8 cellular contexts compared by ENCODE assay signal in the genomic region with DNA sequence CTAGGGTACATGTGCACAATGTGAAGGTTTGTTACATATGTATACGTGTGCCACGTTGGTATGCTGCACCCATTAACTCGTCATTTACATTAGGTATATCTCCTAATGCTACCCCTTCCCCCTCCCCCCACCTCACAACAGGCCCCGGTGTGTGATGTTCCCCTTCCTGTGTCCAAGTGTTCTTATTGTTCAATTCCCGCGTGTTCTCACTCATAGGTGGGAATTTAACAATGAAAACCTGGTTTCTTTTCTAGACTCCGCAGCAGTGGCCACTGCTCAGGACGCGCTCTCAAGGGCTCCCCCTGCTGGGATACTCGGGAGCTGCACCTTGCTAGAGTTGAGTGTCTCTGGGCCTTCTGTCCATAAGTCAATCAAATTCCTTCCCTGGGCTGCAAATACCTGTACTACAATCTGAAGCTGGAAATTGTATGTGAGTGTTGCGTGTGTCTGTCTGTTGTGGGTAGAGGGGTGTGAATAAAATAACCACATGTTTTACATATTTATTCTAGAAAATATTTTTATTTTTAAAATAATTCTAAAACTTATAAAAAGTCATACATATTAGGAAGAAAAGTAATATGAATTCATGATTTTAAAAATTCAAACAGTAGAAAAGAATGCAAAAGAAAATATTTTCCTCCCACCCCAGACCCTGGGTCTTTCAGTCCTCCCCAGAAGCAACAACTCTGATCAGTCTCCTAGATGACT. TPM values are rescaled to one million over a fixed set of nuclear protein-coding genes. Genes with fewer than 3 reads are reported as not detected.
DNase-seq lines count a peak whose midpoint lies in the region; ATAC-seq and TF ChIP-seq lines count a peak whose summit lies in the region.

No MANE protein-coding gene starts in this region.

- peaks cover 12% of the 10 kb centered on the region for H3F3A ChIP-seq in neural progenitor cell (ENCODE audit: low read depth)

- H4K20me1 ChIP-seq in neural progenitor cell (ENCODE audit: low read depth) = no peaks in the 10 kb centered on the region

- H3K27me3 Mint-ChIP-seq in neural progenitor cell (ENCODE audit: insufficient read depth, low read depth) = no peaks in the 10 kb centered on the region

- H3K4me1 Mint-ChIP-seq in neural progenitor cell = peaks cover 15% of the 10 kb centered on the region

- H2AFZ ChIP-seq in neural progenitor cell (replicated peaks) = no peak overlapping the region

- H3K4me3 ChIP-seq in neural progenitor cell (peak overlapping the region; percentile 21), stomach (peak overlapping the region; percentile 35 to 43 (median 42))

- H3K27ac Mint-ChIP-seq in neural progenitor cell = no peak overlapping the region

- TF ChIP-seq CTCF in GM12872 (IDR thresholded peaks at IDR 0.05; ENCODE audit: insufficient read depth, low read depth, low read length) = peak; percentile 94
- peak; percentile 98 for TF ChIP-seq CTCF in neural progenitor cell (IDR thresholded peaks at IDR 0.05)
- peak in 5 of 7 experiments; percentile 62 to 98 (median 95) for TF ChIP-seq CTCF in stomach (IDR thresholded peaks at IDR 0.05)

- peak overlapping the region; percentile 62 for H3K4me2 ChIP-seq in neural progenitor cell

- no peak overlapping the region for H3K9ac ChIP-seq in neural progenitor cell

- H3K27ac ChIP-seq in neural progenitor cell (no peak overlapping the region), stomach (no peak overlapping the region)

- H3K27me3 ChIP-seq in neural progenitor cell (no peaks in the 10 kb centered on the region), stomach (no peaks in the 10 kb centered on the region)

- H3K79me2 ChIP-seq in neural progenitor cell (ENCODE audit: low read depth) = no peaks in the 10 kb centered on the region

- H3K9me3 ChIP-seq in neural progenitor cell (ENCODE audit: low read depth) (no peaks in the 10 kb centered on the region), stomach (no peaks in the 10 kb centered on the region)

- TF ChIP-seq POLR2A in stomach (IDR thresholded peaks at IDR 0.05) = no peak

- ATAC-seq in GM21515 (IDR thresholded peaks at IDR 0.05; ENCODE audit: unreplicated experiment) = no peak

- peaks cover 3% of the 10 kb centered on the region for H3K4me1 ChIP-seq in neural progenitor cell
- peaks cover 0 to 8% (median 3%) of the 10 kb centered on the region in 4 donors for H3K4me1 ChIP-seq in stomach

- TF ChIP-seq EP300 in stomach (IDR thresholded peaks at IDR 0.05) = no peak

- H3K4me3 Mint-ChIP-seq in neural progenitor cell = peak overlapping the region; percentile 74

- 1 to 2% (median 2%) methylated on average over 11 of the region's 11 CpGs for WGBS in stomach, 5 donors

- DNase-seq in LHCN-M2 (ENCODE audit: low read depth) (peak; percentile 79), RPMI8226 (peak; percentile 87), fibroblast of the conjunctiva (ENCODE audit: low read depth) (peak; percentile 59), neural progenitor cell (ENCODE audit: low spot score) (peak; percentile 83), stomach (peak; percentile 92)
- peak; percentile 81 to 94 for DNase-seq in activated T-helper 1 cell treated with anti-CD3 and anti-CD28 coated beads, Interleukin-2, amount 50 U/mL, for 16 hours (ENCODE audit: low read depth in 1 of 2, low spot score in 1 of 2)

- H3K36me3 Mint-ChIP-seq in neural progenitor cell = no peaks in the 10 kb centered on the region

- intact Hi-C loops in stomach (cut with DNase I; ENCODE audit: low total_unique reads) = no loop called here

- no peaks in the 10 kb centered on the region for H3K36me3 ChIP-seq in neural progenitor cell
- no peaks in the 10 kb centered on the region for H3K36me3 ChIP-seq in stomach

- no peaks in the 10 kb centered on the region for H3K9me3 Mint-ChIP-seq in neural progenitor cell

RNA-seq across cellular contexts. Expression of gene CEP250, which starts 8.2 kb away (rescaled TPM):
- total RNA-seq in LHCN-M2 (2014; rRNA removed) (50.3 and 64.0 TPM in 2 replicates), neural progenitor cell (ENCODE audit: low replicate concordance) (33.0 and 55.4 TPM in 2 replicates), stomach (10 to 100 TPM in 3 of 5 donors, 1 to 10 TPM in 2; 2.9 to 51.3 (median 19.3) TPM)
- polyA plus RNA-seq in LHCN-M2 (2012) = 33.7 TPM
- polyA plus RNA-seq in stomach = 1 to 10 TPM; 3.8 to 7.2 (median 6.6) TPM

RNA-seq across cellular contexts. Expression of gene GDF5, which starts 9.2 kb away (rescaled TPM):
- total RNA-seq in LHCN-M2 (2014; rRNA removed) (2.5 and 3.9 TPM in 2 replicates), neural progenitor cell (ENCODE audit: low replicate concordance) (0.28 and 0.43 TPM in 2 replicates), stomach (under 1 TPM in 2 of 5 donors, not detected in 3; 0.18 to 0.58 TPM)
- 1.7 TPM for polyA plus RNA-seq in LHCN-M2 (2012)
- polyA plus RNA-seq in stomach = under 1 TPM in 1 of 3 donors, not detected in 2; 0.33 TPM

RNA-seq across cellular contexts. Expression of gene UQCC1, which starts 35.5 kb away (rescaled TPM):
- 50.8 and 61.2 TPM in 2 replicates for total RNA-seq in LHCN-M2 (2014; rRNA removed)
- 35.4 TPM for polyA plus RNA-seq in LHCN-M2 (2012)
- 49.4 and 51.6 TPM in 2 replicates for total RNA-seq in neural progenitor cell (ENCODE audit: low replicate concordance)
- total RNA-seq in stomach = 100 to 1,000 TPM in 1 of 5 donors, 10 to 100 TPM in 3, 1 to 10 TPM in 1; 9.3 to 194 (median 25.6) TPM
- 10 to 100 TPM; 13.9 to 27.7 (median 26.5) TPM for polyA plus RNA-seq in stomach
